ENCODE assay signal across 1 cellular context in the genomic region with DNA sequence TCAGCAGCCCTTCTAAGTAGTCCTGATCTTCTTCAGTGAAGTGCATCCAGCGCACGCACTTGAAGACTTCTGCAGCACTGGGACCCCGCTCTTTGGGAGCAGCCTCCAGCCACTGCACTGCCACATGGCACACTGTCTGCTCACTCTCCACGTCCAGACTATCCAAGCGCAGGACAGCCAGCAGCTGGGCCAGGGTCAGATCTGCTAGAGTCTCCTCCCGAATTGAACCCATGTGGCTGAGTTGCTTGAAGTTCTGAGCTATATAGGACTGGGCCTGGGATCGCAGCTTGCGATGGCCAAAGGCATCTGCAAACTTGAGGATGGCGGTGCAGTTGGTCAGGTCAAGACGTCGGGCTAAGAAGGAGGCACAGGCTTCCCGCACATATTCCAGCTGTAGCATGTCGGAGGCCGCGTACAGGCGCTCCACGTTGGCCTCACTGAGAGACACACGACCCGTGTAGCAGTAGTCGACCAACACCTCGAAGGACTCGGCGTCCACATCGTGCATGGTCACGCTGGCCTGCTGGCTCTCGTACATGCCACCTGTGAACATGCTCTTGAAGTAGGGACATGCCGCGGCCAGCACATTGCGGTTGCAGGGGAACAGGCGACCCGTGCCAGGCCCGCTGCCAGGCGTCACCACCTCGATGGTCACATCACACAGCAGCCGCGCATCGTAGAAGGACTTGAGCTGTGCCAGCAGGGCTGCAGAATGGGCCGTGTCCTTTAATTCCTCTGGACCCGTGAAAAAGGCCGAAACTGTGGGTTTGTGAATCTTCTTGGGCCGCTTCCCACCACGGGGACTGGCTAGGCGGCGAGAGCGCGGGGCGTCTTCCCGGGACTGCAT.
TF ChIP-seq lines count a peak whose summit lies in the region.

No MANE protein-coding gene starts in this region.

TF ChIP-seq in H1, 55 proteins besides CTCF, POLR2A, EP300 and RAD21:
- peak; percentile 26; the same call in 1 of the 2 replicates for TF ChIP-seq MAX (IDR thresholded peaks at IDR 0.05)
- TF ChIP-seq E2F6 (IDR thresholded peaks at IDR 0.05) = peak; percentile 70
